In genomic region chr19:39410620-39411005, GRCh38 we compare ENCODE assay signal across 8 cellular contexts. TPM values are rescaled to one million over a fixed set of nuclear protein-coding genes. Genes with fewer than 3 reads are reported as not detected.
DNase-seq lines count a peak whose midpoint lies in the region; ATAC-seq lines count a peak whose summit lies in the region.

No MANE protein-coding gene starts in this region.

- peak; percentile 60 for DNase-seq in DMS53 (lab: John Stamatoyannopoulos, UW)
- no peak for DNase-seq in DMS53 treated with DMSO at 0.1 percent for 48 hours (lab: John Stamatoyannopoulos, UW; ENCODE audit: unreplicated experiment)
- no peak for DNase-seq in activated T-helper 2 cell treated with anti-CD3 and anti-CD28 coated beads, Interferon-gamma antibody, Interleukin-2, Interleukin-4, amounts not matched to agents 10 μg/mL and 5 μg/mL and 100 μg/mL, durations not matched to agents 14 hours and 24 hours and 36 hours (ENCODE audit: low spot score)
- DNase-seq in stimulated activated naive B cell treated with anti-CD40 and anti-IgM and Interleukin-4, amounts not matched to agents 10 μg/mL and 1 μg/mL and 100 μg/mL, for 72 hours, result no peak
- DNase-seq in NOMO-1 (lab: John Stamatoyannopoulos, UW; ENCODE audit: unreplicated experiment in 2 of 2), result no peak
- no peak for DNase-seq in DMS153 (lab: John Stamatoyannopoulos, UW)

- H3K4me1 ChIP-seq in iPS-15b (ENCODE audit: control insufficient read depth, insufficient read depth, low read length), result peaks cover 21% of the 10 kb centered on the region

- H3K9ac ChIP-seq in iPS-15b (ENCODE audit: low read depth, low read length), result peak overlapping the region; percentile 95

- H3K27me3 ChIP-seq in iPS-15b (ENCODE audit: control insufficient read depth, insufficient read depth, low read length), result no peaks in the 10 kb centered on the region

- H3K4me3 ChIP-seq in iPS-15b (ENCODE audit: low read depth, low read length), result peak overlapping the region; percentile 95

- peak overlapping the region; percentile 90 for H3K27ac Mint-ChIP-seq in activated T-helper 2 cell treated with anti-CD3 and anti-CD28 coated beads, Interferon-gamma antibody, Interleukin-2, Interleukin-4, amounts not matched to agents 10 μg/mL and 5 μg/mL and 100 μg/mL, durations not matched to agents 14 hours and 24 hours and 36 hours
- H3K27ac Mint-ChIP-seq in stimulated activated naive B cell treated with anti-CD40 and anti-IgM and Interleukin-4, amounts not matched to agents 10 μg/mL and 1 μg/mL and 100 μg/mL, for 72 hours, result peak overlapping the region; percentile 99

- peak overlapping the region; percentile 80 for H3K4me3 Mint-ChIP-seq in activated T-helper 2 cell treated with anti-CD3 and anti-CD28 coated beads, Interferon-gamma antibody, Interleukin-2, Interleukin-4, amounts not matched to agents 10 μg/mL and 5 μg/mL and 100 μg/mL, durations not matched to agents 14 hours and 24 hours and 36 hours (ENCODE audit: low read depth)
- H3K4me3 Mint-ChIP-seq in stimulated activated naive B cell treated with anti-CD40 and anti-IgM and Interleukin-4, amounts not matched to agents 10 μg/mL and 1 μg/mL and 100 μg/mL, for 72 hours, result peak overlapping the region; percentile 96 to 97

- H3K36me3 ChIP-seq in iPS-15b (ENCODE audit: control insufficient read depth, insufficient read depth, low read length), result peaks cover 12% of the 10 kb centered on the region

- H3K4me1 Mint-ChIP-seq in activated T-helper 2 cell treated with anti-CD3 and anti-CD28 coated beads, Interferon-gamma antibody, Interleukin-2, Interleukin-4, amounts not matched to agents 10 μg/mL and 5 μg/mL and 100 μg/mL, durations not matched to agents 14 hours and 24 hours and 36 hours (ENCODE audit: low read depth), result peaks cover 42% of the 10 kb centered on the region
- peaks cover 49 to 75% of the 10 kb centered on the region in 2 donors for H3K4me1 Mint-ChIP-seq in stimulated activated naive B cell treated with anti-CD40 and anti-IgM and Interleukin-4, amounts not matched to agents 10 μg/mL and 1 μg/mL and 100 μg/mL, for 72 hours

- H3K27me3 Mint-ChIP-seq in activated T-helper 2 cell treated with anti-CD3 and anti-CD28 coated beads, Interferon-gamma antibody, Interleukin-2, Interleukin-4, amounts not matched to agents 10 μg/mL and 5 μg/mL and 100 μg/mL, durations not matched to agents 14 hours and 24 hours and 36 hours (ENCODE audit: low read depth), result no peaks in the 10 kb centered on the region
- peaks cover 0 to 4% of the 10 kb centered on the region in 2 donors for H3K27me3 Mint-ChIP-seq in stimulated activated naive B cell treated with anti-CD40 and anti-IgM and Interleukin-4, amounts not matched to agents 10 μg/mL and 1 μg/mL and 100 μg/mL, for 72 hours

- peaks cover 39% of the 10 kb centered on the region for H3K36me3 Mint-ChIP-seq in activated T-helper 2 cell treated with anti-CD3 and anti-CD28 coated beads, Interferon-gamma antibody, Interleukin-2, Interleukin-4, amounts not matched to agents 10 μg/mL and 5 μg/mL and 100 μg/mL, durations not matched to agents 14 hours and 24 hours and 36 hours (ENCODE audit: low read depth)
- H3K36me3 Mint-ChIP-seq in stimulated activated naive B cell treated with anti-CD40 and anti-IgM and Interleukin-4, amounts not matched to agents 10 μg/mL and 1 μg/mL and 100 μg/mL, for 72 hours, result peaks cover 40 to 59% of the 10 kb centered on the region in 2 donors

- no peak for ATAC-seq in stimulated activated naive B cell treated with anti-CD40 and anti-IgM and Interleukin-4, amounts not matched to agents 10 μg/mL and 1 μg/mL and 100 μg/mL, for 72 hours (replicated peaks)
- ATAC-seq in HG02588 (IDR thresholded peaks at IDR 0.05; ENCODE audit: unreplicated experiment), result no peak

- H3K9me3 Mint-ChIP-seq in activated T-helper 2 cell treated with anti-CD3 and anti-CD28 coated beads, Interferon-gamma antibody, Interleukin-2, Interleukin-4, amounts not matched to agents 10 μg/mL and 5 μg/mL and 100 μg/mL, durations not matched to agents 14 hours and 24 hours and 36 hours, result no peaks in the 10 kb centered on the region
- no peaks in the 10 kb centered on the region for H3K9me3 Mint-ChIP-seq in stimulated activated naive B cell treated with anti-CD40 and anti-IgM and Interleukin-4, amounts not matched to agents 10 μg/mL and 1 μg/mL and 100 μg/mL, for 72 hours

- intact Hi-C loops in activated T-helper 2 cell treated with anti-CD3 and anti-CD28 coated beads, Interferon-gamma antibody, Interleukin-2, Interleukin-4, amounts not matched to agents 10 μg/mL and 5 μg/mL and 100 μg/mL, durations not matched to agents 14 hours and 24 hours and 36 hours (cut with micrococcal nuclease), result loop anchor here (1.0 kb wide), 2 partner anchors 9 to 198 kb away; no protein-coding TSS in a partner anchor

- H3K9me3 ChIP-seq in iPS-15b (ENCODE audit: control insufficient read depth, insufficient read depth, low read length), result no peaks in the 10 kb centered on the region

RNA-seq across cellular contexts. Expression of gene PLEKHG2, which starts 1.9 kb away (rescaled TPM):
- 49.8 and 50.7 TPM in 2 replicates for total RNA-seq in activated T-helper 2 cell treated with anti-CD3 and anti-CD28 coated beads, Interferon-gamma antibody, Interleukin-2, Interleukin-4, amounts not matched to agents 10 μg/mL and 5 μg/mL and 100 μg/mL, durations not matched to agents 14 hours and 24 hours and 36 hours

RNA-seq across cellular contexts. Expression of gene ZFP36, which starts 4.0 kb away (rescaled TPM):
- total RNA-seq in activated T-helper 2 cell treated with anti-CD3 and anti-CD28 coated beads, Interferon-gamma antibody, Interleukin-2, Interleukin-4, amounts not matched to agents 10 μg/mL and 5 μg/mL and 100 μg/mL, durations not matched to agents 14 hours and 24 hours and 36 hours, result 45.4 and 46.9 TPM in 2 replicates

RNA-seq across cellular contexts. Expression of gene MED29, which starts 19.4 kb away (rescaled TPM):
- total RNA-seq in activated T-helper 2 cell treated with anti-CD3 and anti-CD28 coated beads, Interferon-gamma antibody, Interleukin-2, Interleukin-4, amounts not matched to agents 10 μg/mL and 5 μg/mL and 100 μg/mL, durations not matched to agents 14 hours and 24 hours and 36 hours, result 32.3 and 34.7 TPM in 2 replicates

RNA-seq across cellular contexts. Expression of gene PAF1, which starts 19.7 kb away (rescaled TPM):
- total RNA-seq in activated T-helper 2 cell treated with anti-CD3 and anti-CD28 coated beads, Interferon-gamma antibody, Interleukin-2, Interleukin-4, amounts not matched to agents 10 μg/mL and 5 μg/mL and 100 μg/mL, durations not matched to agents 14 hours and 24 hours and 36 hours, result 49.5 and 51.1 TPM in 2 replicates

RNA-seq across cellular contexts. Expression of gene RPS16, which starts 25.1 kb away (rescaled TPM):
- 2,627 and 2,674 TPM in 2 replicates for total RNA-seq in activated T-helper 2 cell treated with anti-CD3 and anti-CD28 coated beads, Interferon-gamma antibody, Interleukin-2, Interleukin-4, amounts not matched to agents 10 μg/mL and 5 μg/mL and 100 μg/mL, durations not matched to agents 14 hours and 24 hours and 36 hours
